Comparison of ENCODE assay signal across 8 cellular contexts in the genomic region with DNA sequence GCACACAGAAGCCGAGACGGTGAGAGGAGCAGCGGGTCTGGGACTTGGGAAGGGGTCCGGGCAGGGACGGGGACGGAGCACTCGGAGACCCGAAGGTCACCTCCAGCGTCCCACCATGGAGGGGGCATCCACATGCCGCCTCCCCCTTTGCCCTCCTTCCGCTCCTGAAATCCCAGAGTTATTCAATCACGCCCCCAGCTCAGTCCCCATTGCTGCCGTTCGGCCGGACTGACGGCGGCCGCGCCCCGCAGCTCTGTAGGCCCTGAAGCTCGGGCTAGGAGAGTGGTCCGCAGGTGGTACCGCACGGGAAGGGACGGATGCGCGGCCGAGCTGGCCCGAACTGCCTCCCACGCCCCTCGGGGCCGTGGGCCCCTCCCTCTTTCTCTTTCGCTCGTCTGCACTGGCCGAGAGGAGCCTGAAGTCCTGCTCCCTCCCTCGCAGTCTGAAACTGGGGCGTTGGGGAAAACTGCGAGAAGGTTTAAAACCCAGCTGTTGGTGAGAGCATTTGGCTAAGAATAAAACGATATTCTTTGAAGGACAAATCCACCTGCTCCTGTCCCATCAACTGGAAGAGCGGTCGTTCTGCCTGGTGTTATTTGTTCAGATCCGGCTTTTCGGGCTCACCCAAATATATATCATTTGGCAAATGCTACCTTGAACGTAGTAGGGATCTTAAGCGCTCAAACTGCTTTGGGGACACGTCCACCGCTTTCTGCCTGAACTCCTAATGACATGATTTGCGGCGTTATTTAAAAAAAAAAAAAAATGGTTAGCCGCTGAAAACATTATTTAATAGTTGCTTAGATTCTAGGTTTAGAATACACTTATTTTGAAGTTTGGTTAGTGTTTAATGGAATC. TPM values are rescaled to one million over a fixed set of nuclear protein-coding genes. Genes with fewer than 3 reads are reported as not detected.
DNase-seq lines count a peak whose midpoint lies in the region; ATAC-seq and TF ChIP-seq lines count a peak whose summit lies in the region.

No MANE protein-coding gene starts in this region.

- H3K9me3 ChIP-seq in KOPT-K1 (ENCODE audit: insufficient read depth, low read length, poor library complexity, severe bottlenecking) = no peaks in the 10 kb centered on the region
- no peaks in the 10 kb centered on the region for H3K9me3 ChIP-seq in T-helper 17 cell (ENCODE audit: control insufficient read depth, low read length, poor library complexity, severe bottlenecking)
- H3K9me3 ChIP-seq in iPS DF 6.9 (ENCODE audit: control insufficient read depth, insufficient read depth, low read length) = no peaks in the 10 kb centered on the region

- H3K27ac ChIP-seq in GM23338 (ENCODE audit: low read depth) (peak overlapping the region; percentile 91), KOPT-K1 (ENCODE audit: low read depth, low read length, poor library complexity, severe bottlenecking) (peak overlapping the region; percentile 80), iPS DF 6.9 (ENCODE audit: low read length) (no peak overlapping the region)

- in situ Hi-C loops in G401 (cut with HindIII; ENCODE audit: low sequenced_read_pairs) (no loop called here), astrocyte of the spinal cord (cut with HindIII; ENCODE audit: low sequenced_read_pairs) (no loop called here)

- H3K79me2 ChIP-seq in GM23338 (replicated peaks; ENCODE audit: insufficient read depth) = peaks cover 94% of the 10 kb centered on the region

- TF ChIP-seq CTCF in GM23338 (conservative IDR thresholded peaks at IDR 0.05; ENCODE audit: low read depth in 2 of 2) (no peak), astrocyte of the spinal cord (IDR thresholded peaks at IDR 0.05; ENCODE audit: low read depth, low read length) (no peak)

- no peaks in the 10 kb centered on the region for H3F3A ChIP-seq in GM23338 (replicated peaks; ENCODE audit: low read depth)

- WGBS in iPS DF 6.9 (ENCODE audit: insufficient coverage, insufficient read length) = no CpG with 5 or more reads among the region's 50 CpGs

- H3K27ac Mint-ChIP-seq in GM23338 (peak overlapping the region; percentile 99), T-helper 17 cell (peak overlapping the region; percentile 99)

- no peaks in the 10 kb centered on the region for H3K9me3 Mint-ChIP-seq in GM23338

- H3K27me3 ChIP-seq in GM23338 (ENCODE audit: insufficient read depth) (no peaks in the 10 kb centered on the region), iPS DF 6.9 (ENCODE audit: control insufficient read depth, insufficient read depth, low read length) (no peaks in the 10 kb centered on the region)

- ATAC-seq in GM23338 = peak; percentile 69
- ATAC-seq in T-helper 17 cell = peak; percentile 5
- ATAC-seq in sciatic nerve = peak; percentile 85

- H3K4me1 ChIP-seq in GM23338 (ENCODE audit: insufficient read depth) (peaks cover 36% of the 10 kb centered on the region), iPS DF 6.9 (ENCODE audit: control insufficient read depth, insufficient read depth, low read length) (peaks cover 1% of the 10 kb centered on the region; the same call in 1 of the 2 replicates)

- H4K20me1 ChIP-seq in GM23338 (replicated peaks; ENCODE audit: insufficient read depth) = peaks cover 18% of the 10 kb centered on the region

- H3K4me2 ChIP-seq in GM23338 = peak overlapping the region; percentile 80

- H3K9me2 ChIP-seq in GM23338 (ENCODE audit: insufficient read depth) = no peaks in the 10 kb centered on the region

- H2AFZ ChIP-seq in GM23338 = no peak overlapping the region

- H3K36me3 Mint-ChIP-seq in GM23338 (ENCODE audit: low read depth) (peaks cover 9% of the 10 kb centered on the region; the same call in 1 of the 3 replicates), T-helper 17 cell (ENCODE audit: low read depth) (peaks cover 3% of the 10 kb centered on the region)

- H3K27me3 Mint-ChIP-seq in GM23338 (ENCODE audit: insufficient read depth, low read depth, poor library complexity) = peaks cover 15% of the 10 kb centered on the region
- H3K27me3 Mint-ChIP-seq in T-helper 17 cell = no peaks in the 10 kb centered on the region

- H3K4me3 ChIP-seq in GM23338 (peak overlapping the region; percentile 68), astrocyte of the spinal cord (ENCODE audit: low read depth, low read length) (peak overlapping the region; percentile 100), iPS DF 6.9 (ENCODE audit: low read length) (peak overlapping the region; percentile 71)

- H3K4me1 Mint-ChIP-seq in GM23338 = peaks cover 36% of the 10 kb centered on the region
- peaks cover 42% of the 10 kb centered on the region for H3K4me1 Mint-ChIP-seq in T-helper 17 cell

- H3K36me3 ChIP-seq in GM23338 (ENCODE audit: insufficient read depth) = no peaks in the 10 kb centered on the region
- H3K36me3 ChIP-seq in KOPT-K1 (ENCODE audit: insufficient read depth, low read length) = no peaks in the 10 kb centered on the region
- no peaks in the 10 kb centered on the region for H3K36me3 ChIP-seq in iPS DF 6.9 (ENCODE audit: control insufficient read depth, insufficient read depth, low read length)

- DNase-seq in G401 (ENCODE audit: low spot score) (peak; percentile 55), GM23338 (ENCODE audit: low spot score) (peak; percentile 80), T-helper 17 cell (peak; percentile 11 to 38 (median 37)), astrocyte of the spinal cord (ENCODE audit: low read depth, low spot score) (peak; percentile 83), iPS DF 6.9 (ENCODE audit: low read depth, low spot score) (no peak), sciatic nerve (ENCODE audit: low spot score) (peak; percentile 85), NK-92 (lab: John Stamatoyannopoulos, UW; ENCODE audit: unreplicated experiment) (no peak)

- H3K4me3 Mint-ChIP-seq in GM23338 (peak overlapping the region; percentile 98), T-helper 17 cell (peak overlapping the region; percentile 100)

- intact Hi-C loops in sciatic nerve (cut with DNase I) = loop anchor here (10.0 kb wide), 1 partner anchor 50 kb away; a partner anchor contains a TSS

TF ChIP-seq in GM23338, 12 proteins besides CTCF, POLR2A, EP300 and RAD21 (continues in another document):
- no peak for TF ChIP-seq EZH2phosphoT487 (IDR thresholded peaks at IDR 0.05; ENCODE audit: unreplicated experiment)
- TF ChIP-seq EZH2 (IDR thresholded peaks at IDR 0.05; ENCODE audit: low read depth, unreplicated experiment) = no peak
- TF ChIP-seq JUNB (IDR thresholded peaks at IDR 0.05; ENCODE audit: unreplicated experiment) = no peak

RNA-seq across cellular contexts. Expression of a gene that starts 0.7 kb away (rescaled TPM):
- 41.4 and 65.0 TPM in 2 replicates for total RNA-seq in G401 (2014; rRNA removed; shearing (Covaris generic))
- total RNA-seq in GM23338 (2014; rRNA removed; shearing (Covaris generic)) = 241 and 277 TPM in 2 replicates
- 98.5 and 113 TPM in 2 replicates for polyA plus RNA-seq in GM23338 (2016; fragmentation: Nextera tagmentation; extraction: Ambion mirVana)
- 10 to 100 TPM; 24.0 to 27.8 TPM for total RNA-seq in T-helper 17 cell
- 64.1 TPM for total RNA-seq in sciatic nerve

RNA-seq across cellular contexts. Expression of a gene that starts 51.9 kb away (rescaled TPM):
- total RNA-seq in G401 (2014; rRNA removed; shearing (Covaris generic)) = 45.0 and 45.8 TPM in 2 replicates
- total RNA-seq in GM23338 (2014; rRNA removed; shearing (Covaris generic)) = 411 and 435 TPM in 2 replicates
- 94.5 and 103 TPM in 2 replicates for polyA plus RNA-seq in GM23338 (2016; fragmentation: Nextera tagmentation; extraction: Ambion mirVana)
- 100 to 1,000 TPM; 323 to 339 TPM for total RNA-seq in T-helper 17 cell
- 87.7 TPM for total RNA-seq in sciatic nerve

Comparison
In these comparisons a context has a peak if more than half of its experiments do, and no peak if none do; other contexts are left out.
1. DNase-seq: peak in G401 (single experiment), GM23338 (single experiment), T-helper 17 cell (3 of 3), astrocyte of the spinal cord (single experiment) and sciatic nerve (single experiment); none in iPS DF 6.9 (single experiment) and NK-92 (single experiment).
2. ATAC-seq: peak in every context shown above with its lines; median percentile 85 in sciatic nerve; 69 in GM23338; 5 in T-helper 17 cell.
3. Peak in every context shown above with its lines, with median percentiles within 50 percentile points of each other: H3K4me3 ChIP-seq.